ENCODE assay signal across 1 cellular context in genomic region chr3:112770026-112770626, GRCh38.
TF ChIP-seq lines count a peak whose summit lies in the region.

No MANE protein-coding gene starts in this region.

TF ChIP-seq in IMR-90, 13 proteins besides CTCF, POLR2A, EP300 and RAD21 (continued from another document):
- TF ChIP-seq NFE2L2 (IDR thresholded peaks at IDR 0.05; ENCODE audit: low read depth, low read length), result peak; percentile 13; the same call in 1 of the 2 replicates
